8 cellular contexts compared by ENCODE assay signal in the genomic region with DNA sequence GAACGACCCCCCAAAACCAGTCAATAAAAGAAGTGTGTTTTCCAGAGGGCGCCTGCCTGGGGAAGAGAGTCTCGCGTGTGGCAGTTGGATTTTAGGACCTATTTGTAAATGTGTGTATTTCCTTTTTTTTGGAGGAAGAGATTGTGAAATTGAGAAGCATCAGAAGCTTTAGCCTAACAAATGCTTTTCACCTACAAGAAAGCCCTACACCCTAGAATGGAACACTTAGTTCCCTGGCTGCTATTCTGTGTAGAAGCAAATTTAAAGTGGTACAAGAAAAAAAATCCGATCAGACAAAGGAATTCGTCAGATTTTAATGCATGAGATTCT. TPM values are rescaled to one million over a fixed set of nuclear protein-coding genes. Genes with fewer than 3 reads are reported as not detected.
A peak's percentile ranks its signal among the peaks of the same experiment; 100 is the strongest.
DNase-seq lines count a peak whose midpoint lies in the region; ATAC-seq and TF ChIP-seq lines count a peak whose summit lies in the region.

No MANE protein-coding gene starts in this region.

- no peak overlapping the region for H3K27ac ChIP-seq in SJCRH30

- no peaks in the 10 kb centered on the region for H3K9me3 ChIP-seq in SJCRH30 (replicated peaks)

- H3K4me1 ChIP-seq in SJCRH30: peaks cover 10% of the 10 kb centered on the region

- H3K4me3 ChIP-seq in SJCRH30: peak overlapping the region; percentile 95
- peak overlapping the region; percentile 82 for H3K4me3 ChIP-seq in fibroblast of pulmonary artery (replicated peaks; ENCODE audit: low read depth, low read length)
- peak overlapping the region; percentile 95 for H3K4me3 ChIP-seq in skeletal muscle cell (ENCODE audit: low read depth, low read length)

- peak; percentile 68 for DNase-seq in SIG-M5 treated with dmso at 0.1 percent for 504 hours (lab: John Stamatoyannopoulos, UW; ENCODE audit: unreplicated experiment)
- no peak for DNase-seq in SIG-M5 (lab: John Stamatoyannopoulos, UW)
- DNase-seq in SJCRH30: no peak
- DNase-seq in fibroblast of pulmonary artery (ENCODE audit: low read depth): peak; percentile 38
- DNase-seq in skeletal muscle cell (ENCODE audit: low read depth): no peak
- no peak for DNase-seq in T-helper 9 cell
- no peak for DNase-seq in NCI-H146 (lab: John Stamatoyannopoulos, UW)

- H3K27me3 ChIP-seq in SJCRH30: no peaks in the 10 kb centered on the region

- ATAC-seq in HG02852 (IDR thresholded peaks at IDR 0.05; ENCODE audit: unreplicated experiment): no peak

- H3K36me3 ChIP-seq in SJCRH30: peaks cover 4% of the 10 kb centered on the region; the same call in 1 of the 2 replicates

- no peak for TF ChIP-seq CTCF in fibroblast of pulmonary artery (IDR thresholded peaks at IDR 0.05; ENCODE audit: low read length, missing control alignments)

RNA-seq across cellular contexts. Expression of gene RCOR1, which starts 1.4 kb away (rescaled TPM):
- 16.7 and 18.2 TPM in 2 replicates for total RNA-seq in SJCRH30 (2014; rRNA removed; shearing (Covaris generic))

Comparison
In these comparisons a context has a peak if more than half of its experiments do, and no peak if none do; other contexts are left out.
1. DNase-seq: peak in SIG-M5 treated with dmso at 0.1 percent for 504 hours (single experiment) and fibroblast of pulmonary artery (single experiment); none in SIG-M5 (single experiment), SJCRH30 (0 of 2), skeletal muscle cell (single experiment), T-helper 9 cell (single experiment) and NCI-H146 (single experiment).
2. Peak in every context shown above with its lines, with median percentiles within 50 percentile points of each other: H3K4me3 ChIP-seq.